ENCODE assay signal across 36 cellular contexts in the genomic region with DNA sequence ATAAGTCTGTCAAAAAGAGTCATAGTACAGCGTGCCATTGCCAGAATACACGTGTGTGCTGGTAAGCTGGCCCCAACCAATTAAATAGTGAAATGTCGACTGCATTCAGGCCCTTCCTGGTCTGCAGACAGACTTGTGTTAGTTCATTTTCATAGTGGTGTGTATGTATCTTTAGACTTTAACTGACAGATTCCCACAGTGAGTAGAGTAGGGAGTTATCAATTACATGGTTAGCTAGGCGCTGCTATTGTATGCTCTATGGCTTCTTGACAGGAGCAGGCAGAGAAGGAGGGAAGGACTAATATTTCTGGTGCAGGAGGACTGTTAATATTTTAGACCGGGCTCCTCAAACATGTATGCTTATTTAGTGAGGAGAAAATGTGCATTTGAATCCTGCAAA.
"Had no signal": no experiment of that assay in that cellular context is flagged by ENCODE, and none has a peak within 500 bp of the region (broad histone marks: within the 10 kb centered on the region; RNA-seq: fewer than 3 reads in every experiment).

No MANE protein-coding gene starts in this region.

- H3K27ac Mint-ChIP-seq: activated B cell treated with CpG ODN at 0.5 μM for 24 hours; activated CD4-positive, alpha-beta memory T cell treated with anti-CD3 and anti-CD28 coated beads for 36 hours; activated CD4-positive, alpha-beta T cell treated with anti-CD3 and anti-CD28 coated beads, Interleukin-2, amount 10 ng/mL, durations not matched to agents 24 days and 14 days; activated CD8-positive, alpha-beta memory T cell treated with anti-CD3 and anti-CD28 coated beads, Interleukin-2, amount 10 ng/mL, durations not matched to agents 7 days and 5 days; activated CD8-positive, alpha-beta T cell treated with anti-CD3 and anti-CD28 coated beads for 36 hours; activated naive CD4-positive, alpha-beta T cell treated with anti-CD3 and anti-CD28 coated beads, Interleukin-2, amount 10 ng/mL, durations not matched to agents 7 days and 5 days; activated naive CD4-positive, alpha-beta T cell treated with anti-CD3 and anti-CD28 coated beads, Interleukin-2, amount 50 U/mL, for 24 hours; activated naive CD8-positive, alpha-beta T cell; activated naive CD8-positive, alpha-beta T cell treated with anti-CD3 and anti-CD28 coated beads, Interleukin-2, amount 10 ng/mL, durations not matched to agents 7 days and 5 days; activated naive CD8-positive, alpha-beta T cell treated with anti-CD3 and anti-CD28 coated beads, Interleukin-2, amount 50 U/mL, for 24 hours; activated T-cell treated with anti-CD3 and anti-CD28 coated beads, Interleukin-2, amount 50 U/mL, for 24 hours; activated T-helper 2 cell treated with anti-CD3 and anti-CD28 coated beads, Interferon-gamma antibody, Interleukin-2, Interleukin-4, amounts not matched to agents 10 μg/mL and 5 μg/mL and 100 μg/mL, durations not matched to agents 14 hours and 24 hours and 36 hours; T-helper 1 cell treated with Interleukin-12 subunit alpha and Interleukin-12 subunit beta and Interleukin-4 antibody, amounts not matched to agents 30 μg/mL and 1 μg/mL, for 36 hours; T-helper 2 cell treated with Interferon-gamma antibody and Interleukin-4, amounts not matched to agents 5 μg/mL and 100 μg/mL, for 36 hours had no signal

- H3K27ac ChIP-seq: adrenal gland, body of pancreas, cardiac muscle cell, VCaP had no signal

- H3K27me3 ChIP-seq: adrenal gland, body of pancreas, cardiac muscle cell had no signal

- H3K4me1 Mint-ChIP-seq: activated B cell treated with CpG ODN at 0.5 μM for 24 hours; activated CD4-positive, alpha-beta T cell treated with anti-CD3 and anti-CD28 coated beads, Interleukin-2, amount 10 ng/mL, durations not matched to agents 24 days and 14 days; activated CD8-positive, alpha-beta memory T cell treated with anti-CD3 and anti-CD28 coated beads, Interleukin-2, amount 10 ng/mL, durations not matched to agents 7 days and 5 days; activated naive CD4-positive, alpha-beta T cell treated with anti-CD3 and anti-CD28 coated beads, Interleukin-2, amount 10 ng/mL, durations not matched to agents 7 days and 5 days; activated naive CD4-positive, alpha-beta T cell treated with anti-CD3 and anti-CD28 coated beads, Interleukin-2, amount 50 U/mL, for 24 hours; activated naive CD8-positive, alpha-beta T cell treated with anti-CD3 and anti-CD28 coated beads, Interleukin-2, amount 10 ng/mL, durations not matched to agents 7 days and 5 days; activated naive CD8-positive, alpha-beta T cell treated with anti-CD3 and anti-CD28 coated beads, Interleukin-2, amount 50 U/mL, for 24 hours; central memory CD8-positive, alpha-beta T cell had no signal

- H3K9me3 Mint-ChIP-seq: activated CD4-positive, alpha-beta T cell treated with anti-CD3 and anti-CD28 coated beads, Interleukin-2, amount 10 ng/mL, durations not matched to agents 24 days and 14 days; activated CD8-positive, alpha-beta T cell treated with anti-CD3 and anti-CD28 coated beads for 36 hours; activated naive CD4-positive, alpha-beta T cell treated with anti-CD3 and anti-CD28 coated beads, Interleukin-2, amount 50 U/mL, for 24 hours; activated T-cell treated with anti-CD3 and anti-CD28 coated beads, Interleukin-2, amount 50 U/mL, for 24 hours; activated T-helper 2 cell treated with anti-CD3 and anti-CD28 coated beads, Interferon-gamma antibody, Interleukin-2, Interleukin-4, amounts not matched to agents 10 μg/mL and 5 μg/mL and 100 μg/mL, durations not matched to agents 14 hours and 24 hours and 36 hours; central memory CD8-positive, alpha-beta T cell; T-helper 2 cell treated with Interferon-gamma antibody and Interleukin-4, amounts not matched to agents 5 μg/mL and 100 μg/mL, for 36 hours had no signal

- H3K36me3 Mint-ChIP-seq: activated CD4-positive, alpha-beta memory T cell treated with anti-CD3 and anti-CD28 coated beads for 36 hours; activated CD8-positive, alpha-beta memory T cell treated with anti-CD3 and anti-CD28 coated beads, Interleukin-2, amount 10 ng/mL, durations not matched to agents 7 days and 5 days; activated naive CD4-positive, alpha-beta T cell treated with anti-CD3 and anti-CD28 coated beads, Interleukin-2, amount 10 ng/mL, durations not matched to agents 7 days and 5 days; activated naive CD8-positive, alpha-beta T cell treated with anti-CD3 and anti-CD28 coated beads, Interleukin-2, amount 10 ng/mL, durations not matched to agents 7 days and 5 days had no signal

- H3K4me1 ChIP-seq: adrenal gland, body of pancreas had no signal

- ATAC-seq: activated CD8-positive, alpha-beta memory T cell treated with anti-CD3 and anti-CD28 coated beads, Interleukin-2, amount 10 ng/mL, durations not matched to agents 7 days and 5 days; activated CD8-positive, alpha-beta T cell treated with anti-CD3 and anti-CD28 coated beads for 36 hours; activated naive CD8-positive, alpha-beta T cell treated with anti-CD3 and anti-CD28 coated beads, Interleukin-2, amount 50 U/mL, for 24 hours; body of pancreas had no signal

- H3K4me3 Mint-ChIP-seq: activated B cell treated with CpG ODN at 0.5 μM for 24 hours; activated CD4-positive, alpha-beta memory T cell treated with anti-CD3 and anti-CD28 coated beads for 36 hours; activated CD4-positive, alpha-beta T cell treated with anti-CD3 and anti-CD28 coated beads, Interleukin-2, amount 10 ng/mL, durations not matched to agents 24 days and 14 days; activated CD8-positive, alpha-beta memory T cell treated with anti-CD3 and anti-CD28 coated beads, Interleukin-2, amount 10 ng/mL, durations not matched to agents 7 days and 5 days; activated CD8-positive, alpha-beta T cell treated with anti-CD3 and anti-CD28 coated beads for 36 hours; activated naive CD4-positive, alpha-beta T cell treated with anti-CD3 and anti-CD28 coated beads, Interleukin-2, amount 10 ng/mL, durations not matched to agents 7 days and 5 days; activated naive CD4-positive, alpha-beta T cell treated with anti-CD3 and anti-CD28 coated beads, Interleukin-2, amount 50 U/mL, for 24 hours; activated naive CD8-positive, alpha-beta T cell; activated naive CD8-positive, alpha-beta T cell treated with anti-CD3 and anti-CD28 coated beads, Interleukin-2, amount 10 ng/mL, durations not matched to agents 7 days and 5 days; activated naive CD8-positive, alpha-beta T cell treated with anti-CD3 and anti-CD28 coated beads, Interleukin-2, amount 50 U/mL, for 24 hours; activated T-cell treated with anti-CD3 and anti-CD28 coated beads, Interleukin-2, amount 50 U/mL, for 24 hours; central memory CD8-positive, alpha-beta T cell; T-helper 1 cell treated with Interleukin-12 subunit alpha and Interleukin-12 subunit beta and Interleukin-4 antibody, amounts not matched to agents 30 μg/mL and 1 μg/mL, for 36 hours; T-helper 2 cell treated with Interferon-gamma antibody and Interleukin-4, amounts not matched to agents 5 μg/mL and 100 μg/mL, for 36 hours had no signal

- H3K27me3 Mint-ChIP-seq: activated B cell treated with CpG ODN at 0.5 μM for 24 hours; activated CD4-positive, alpha-beta memory T cell treated with anti-CD3 and anti-CD28 coated beads for 36 hours; activated CD4-positive, alpha-beta T cell treated with anti-CD3 and anti-CD28 coated beads, Interleukin-2, amount 10 ng/mL, durations not matched to agents 24 days and 14 days; activated CD8-positive, alpha-beta memory T cell treated with anti-CD3 and anti-CD28 coated beads, Interleukin-2, amount 10 ng/mL, durations not matched to agents 7 days and 5 days; activated CD8-positive, alpha-beta T cell treated with anti-CD3 and anti-CD28 coated beads for 36 hours; activated naive CD4-positive, alpha-beta T cell treated with anti-CD3 and anti-CD28 coated beads, Interleukin-2, amount 10 ng/mL, durations not matched to agents 7 days and 5 days; activated naive CD4-positive, alpha-beta T cell treated with anti-CD3 and anti-CD28 coated beads, Interleukin-2, amount 50 U/mL, for 24 hours; activated naive CD8-positive, alpha-beta T cell; activated naive CD8-positive, alpha-beta T cell treated with anti-CD3 and anti-CD28 coated beads, Interleukin-2, amount 10 ng/mL, durations not matched to agents 7 days and 5 days; activated naive CD8-positive, alpha-beta T cell treated with anti-CD3 and anti-CD28 coated beads, Interleukin-2, amount 50 U/mL, for 24 hours; activated T-cell treated with anti-CD3 and anti-CD28 coated beads, Interleukin-2, amount 50 U/mL, for 24 hours; central memory CD8-positive, alpha-beta T cell had no signal

- H3K9me3 ChIP-seq: adrenal gland, body of pancreas had no signal

- H3K4me3 ChIP-seq: adrenal gland, body of pancreas, cardiac muscle cell had no signal

- DNase-seq: activated B cell treated with CpG ODN at 0.5 μM for 24 hours; activated CD4-positive, alpha-beta memory T cell treated with anti-CD3 and anti-CD28 coated beads for 36 hours; activated CD4-positive, alpha-beta T cell treated with anti-CD3 and anti-CD28 coated beads for 4 hours; activated CD4-positive, alpha-beta T cell treated with anti-CD3 and anti-CD28 coated beads, Interleukin-2, amount 10 ng/mL, durations not matched to agents 24 days and 14 days; activated CD4-positive, alpha-beta T cell treated with anti-CD3 and anti-CD28 coated beads, Interleukin-2, amount 50 U/mL, for 1 hour; activated CD4-positive, alpha-beta T cell treated with anti-CD3 and anti-CD28 coated beads, Interleukin-2, amount 50 U/mL, for 4 hours; activated CD4-positive, CD25-positive, alpha-beta regulatory T cell treated with anti-CD3 and anti-CD28 coated beads, Interleukin-2, amount 50 U/mL, for 72 hours; activated CD8-positive, alpha-beta memory T cell treated with anti-CD3 and anti-CD28 coated beads for 24 hours; activated CD8-positive, alpha-beta memory T cell treated with anti-CD3 and anti-CD28 coated beads, Interleukin-2, amount 10 ng/mL, durations not matched to agents 7 days and 5 days; activated CD8-positive, alpha-beta memory T cell treated with anti-CD3 and anti-CD28 coated beads, Interleukin-2, amount 50 U/mL, for 48 hours; activated CD8-positive, alpha-beta T cell treated with anti-CD3 and anti-CD28 coated beads for 36 hours; activated effector memory CD4-positive, alpha-beta T cell treated with Interleukin-2 at 50 U/mL for 16 hours; activated gamma-delta T cell; activated naive CD4-positive, alpha-beta T cell treated with anti-CD3 and anti-CD28 coated beads, Interleukin-2, amount 10 ng/mL, durations not matched to agents 7 days and 5 days; activated naive CD4-positive, alpha-beta T cell treated with Interleukin-2 at 50 U/mL for 16 hours; activated naive CD8-positive, alpha-beta T cell treated with anti-CD3 and anti-CD28 coated beads, Interleukin-2, amount 10 ng/mL, durations not matched to agents 7 days and 5 days; activated naive CD8-positive, alpha-beta T cell treated with anti-CD3 and anti-CD28 coated beads, Interleukin-2, amount 50 U/mL, for 24 hours; activated T-cell treated with anti-CD3 and anti-CD28 coated beads, Interleukin-2, amount 50 U/mL, for 24 hours; activated T-cell treated with anti-CD3 and anti-CD28 coated beads, Interleukin-2, amount 50 U/mL, for 48 hours; adrenal gland; amniotic stem cell; aorta; body of pancreas; caudate nucleus; SW 1271; T-helper 1 cell; T-helper 2 cell; T-helper 9 cell had no signal

- H3K36me3 ChIP-seq: adrenal gland, cardiac muscle cell had no signal
